ENCODE assay signal across 8 cellular contexts in the genomic region with DNA sequence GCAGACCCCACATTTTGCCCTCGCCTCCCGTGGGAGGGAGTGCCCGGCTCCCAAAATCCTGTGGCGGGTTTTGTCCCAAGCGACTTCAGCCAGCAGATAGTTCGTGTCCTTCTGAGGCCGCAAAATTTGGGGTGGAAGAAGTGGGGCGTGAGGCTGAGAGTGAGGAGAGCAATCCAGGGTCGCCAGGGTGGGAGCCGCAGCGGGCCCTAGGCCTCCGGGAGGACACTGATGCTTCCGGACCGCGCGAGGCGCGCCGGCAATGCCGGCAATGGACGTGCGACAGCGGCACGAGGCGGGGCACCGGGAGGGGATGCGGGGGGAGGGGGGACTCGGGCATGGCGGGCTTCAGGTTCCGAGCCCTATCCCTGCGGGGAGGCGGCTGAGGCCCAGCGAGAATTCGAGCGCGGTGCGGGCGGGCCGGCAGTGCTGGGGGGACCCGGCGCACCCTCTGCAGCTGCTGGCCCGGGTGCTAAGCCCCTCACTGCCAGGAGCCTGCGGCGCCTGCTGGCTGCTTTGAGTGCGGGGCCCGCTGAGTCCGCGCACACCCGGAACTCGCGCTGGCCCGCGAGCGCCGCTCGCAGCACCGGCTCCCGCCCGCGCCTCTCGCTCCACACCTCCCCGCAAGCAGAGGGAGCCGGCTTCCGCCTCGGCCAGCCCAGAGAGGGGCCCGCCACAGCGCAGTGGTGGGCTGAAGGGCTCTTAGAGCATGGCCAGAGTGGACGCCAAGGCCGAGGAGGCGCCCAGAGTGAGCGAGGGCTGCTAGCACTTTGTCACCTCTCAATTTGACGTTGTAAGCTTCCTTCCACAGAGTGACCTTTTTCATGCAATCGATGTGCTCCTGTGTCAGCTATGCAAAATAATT.
A peak's percentile ranks its signal among the peaks of the same experiment; 100 is the strongest.
DNase-seq lines count a peak whose midpoint lies in the region; TF ChIP-seq lines count a peak whose summit lies in the region.

No MANE protein-coding gene starts in this region.

- H3K27me3 ChIP-seq in H7 (ENCODE audit: control insufficient read depth, insufficient read depth, low read length) (peaks cover 4% of the 10 kb centered on the region; the same call in 1 of the 2 replicates), MM.1S (replicated peaks; ENCODE audit: insufficient read depth, low read length) (no peaks in the 10 kb centered on the region), sigmoid colon (no peaks in the 10 kb centered on the region)

- peak overlapping the region; percentile 61 for H3K4me3 ChIP-seq in H7 (ENCODE audit: insufficient read depth, low read depth, low read length)
- peak overlapping the region; percentile 65 for H3K4me3 ChIP-seq in MM.1S (ENCODE audit: low read length)
- H3K4me3 ChIP-seq in astrocyte of the spinal cord (ENCODE audit: low read depth, low read length): peak overlapping the region; percentile 63
- H3K4me3 ChIP-seq in sigmoid colon: peak overlapping the region; percentile 68 to 81 (median 76)

- DNase-seq in GM10248 (ENCODE audit: extremely low spot score): peak; percentile 48
- peak; percentile 86 for DNase-seq in H7
- DNase-seq in MM.1S: peak; percentile 52
- DNase-seq in T1000 (lab: John Stamatoyannopoulos, UW): peak; percentile 62
- DNase-seq in astrocyte of the spinal cord (ENCODE audit: low read depth, low spot score): peak; percentile 70
- DNase-seq in iPS DF 19.7 (ENCODE audit: low read depth, low spot score): peak; percentile 15
- DNase-seq in sigmoid colon: peak; percentile 86
- no peak for DNase-seq in NCI-H128 (lab: John Stamatoyannopoulos, UW; ENCODE audit: unreplicated experiment)

- no peaks in the 10 kb centered on the region for H3K79me2 ChIP-seq in MM.1S (ENCODE audit: low read length)

- peak overlapping the region; percentile 68 for H3K4me2 ChIP-seq in MM.1S (ENCODE audit: low read depth, low read length)

- POLR2A ChIA-PET in GM10248 (lab: Yijun Ruan, JAX): no interaction called here

- H3K9me3 ChIP-seq in MM.1S (replicated peaks; ENCODE audit: insufficient read depth, low read length) (no peaks in the 10 kb centered on the region), sigmoid colon (no peaks in the 10 kb centered on the region)

- no peak for TF ChIP-seq EP300 in sigmoid colon (IDR thresholded peaks at IDR 0.05)

- H3K4me1 ChIP-seq in MM.1S (ENCODE audit: low read length) (no peaks in the 10 kb centered on the region), sigmoid colon (peaks cover 0 to 11% (median 5%) of the 10 kb centered on the region in 4 donors)

- 1% methylated on average over 73 of the region's 73 CpGs for WGBS in sigmoid colon, 2 donors

- H2AFZ ChIP-seq in MM.1S (ENCODE audit: low read length): peak overlapping the region; percentile 78

- no peak for TF ChIP-seq POLR2A in sigmoid colon (IDR thresholded peaks at IDR 0.05)

- peak overlapping the region; percentile 61 for H3K9ac ChIP-seq in MM.1S (ENCODE audit: low read length)

- H3K9me2 ChIP-seq in MM.1S (replicated peaks; ENCODE audit: insufficient read depth, low read length): no peaks in the 10 kb centered on the region

- no peak for TF ChIP-seq CTCF in GM10248 (IDR thresholded peaks at IDR 0.05; ENCODE audit: control extremely low read depth, extremely low read depth, low read depth, missing control alignments)
- TF ChIP-seq CTCF in MM.1S (IDR thresholded peaks at IDR 0.05; ENCODE audit: low read length): no peak
- TF ChIP-seq CTCF in astrocyte of the spinal cord (IDR thresholded peaks at IDR 0.05; ENCODE audit: low read depth, low read length): no peak
- peak in 2 of 4 experiments; percentile 1 to 84 for TF ChIP-seq CTCF in sigmoid colon (IDR thresholded peaks at IDR 0.05)

- no peaks in the 10 kb centered on the region for H4K20me1 ChIP-seq in MM.1S (ENCODE audit: insufficient read depth, low read length)

- H3F3A ChIP-seq in MM.1S (ENCODE audit: insufficient read depth, low read length): no peaks in the 10 kb centered on the region

- CTCF ChIA-PET in GM10248 (lab: Yijun Ruan, JAX): interaction anchor here (0.6 to 8.5 kb wide), 29 partner anchors 8 to 1342 kb away, joined by 3 to 127 read pairs (median 4); no protein-coding TSS in a partner anchor

- in situ Hi-C loops in astrocyte of the spinal cord (cut with HindIII; ENCODE audit: low sequenced_read_pairs): no loop called here

- H3K36me3 ChIP-seq in H7 (replicated peaks; ENCODE audit: control insufficient read depth, insufficient read depth, low read length) (no peaks in the 10 kb centered on the region), MM.1S (replicated peaks; ENCODE audit: insufficient read depth, low read length) (no peaks in the 10 kb centered on the region), sigmoid colon (no peaks in the 10 kb centered on the region)

- no peak overlapping the region; the same call in 1 of the 2 replicates for H3K27ac ChIP-seq in MM.1S (ENCODE audit: low read length)
- peak overlapping the region; percentile 82 to 88 (median 83) for H3K27ac ChIP-seq in sigmoid colon

- intact Hi-C loops in sigmoid colon (cut with DNase I): loop anchor here (1.0 kb wide), 1 partner anchor 14 kb away; no protein-coding TSS in a partner anchor
